ENCODE assay signal across 33 cellular contexts in genomic region chr14:102932484-102933248, GRCh38. TPM values are rescaled to one million over a fixed set of nuclear protein-coding genes. Genes with fewer than 3 reads are reported as not detected.
DNase-seq lines count a peak whose midpoint lies in the region; ATAC-seq, FAIRE-seq and TF ChIP-seq lines count a peak whose summit lies in the region.
"Had no signal": no experiment of that assay in that cellular context is flagged by ENCODE, and none has a peak within 500 bp of the region (broad histone marks: within the 10 kb centered on the region; RNA-seq: fewer than 3 reads in every experiment).

No MANE protein-coding gene starts in this region.

- no peaks in the 10 kb centered on the region for H4K20me1 ChIP-seq in OCI-LY1 (ENCODE audit: insufficient read depth, low read length)
- H4K20me1 ChIP-seq in HepG2 (ENCODE audit: insufficient read depth, low read length) = no peaks in the 10 kb centered on the region
- peaks cover 25% of the 10 kb centered on the region for H4K20me1 ChIP-seq in osteoblast (ENCODE audit: insufficient read depth, low read length)

- H3K27me3 Mint-ChIP-seq in Caco-2 (ENCODE audit: insufficient read depth, unreplicated experiment) = no peaks in the 10 kb centered on the region

- TF ChIP-seq CTCF in Caco-2 (IDR thresholded peaks at IDR 0.05; ENCODE audit: insufficient read depth in 1 of 2, low read depth in 1 of 2, low read length in 1 of 2, severe bottlenecking in 1 of 2, unreplicated experiment in 1 of 2) (no peak), OCI-LY1 (IDR thresholded peaks at IDR 0.05; ENCODE audit: low read length) (no peak), HepG2 (CRISPR knock-in tag; IDR thresholded peaks at IDR 0.05) (no peak), osteoblast (IDR thresholded peaks at IDR 0.05; ENCODE audit: extremely low read depth, low read depth, low read length) (no peak), omental fat pad (IDR thresholded peaks at IDR 0.05) (no peak)

- intact Hi-C loops in Caco-2 (cut with micrococcal nuclease; ENCODE audit: unreplicated experiment) = no loop called here
- intact Hi-C loops in HepG2 (cut with micrococcal nuclease; ENCODE audit: unreplicated experiment) = no loop called here

- no peaks in the 10 kb centered on the region for H3F3A ChIP-seq in OCI-LY1 (ENCODE audit: insufficient read depth, low read length)

- in situ Hi-C loops in HepG2 (cut with HindIII; ENCODE audit: extremely low pct_ligation_motif_present, low pct_unique_long_range_greater_than_20kb) = no loop called here

- no peaks in the 10 kb centered on the region for H3K36me3 ChIP-seq in Caco-2 (ENCODE audit: control insufficient read depth, insufficient read depth, low read length)
- no peaks in the 10 kb centered on the region for H3K36me3 ChIP-seq in OCI-LY1 (ENCODE audit: insufficient read depth, low read length)
- H3K36me3 ChIP-seq in HepG2 (replicated peaks in 1 of 2; ENCODE audit: control insufficient read depth in 1 of 2, insufficient read depth in 2 of 2, low read length in 2 of 2) = peaks cover 0 to 3% of the 10 kb centered on the region in 2 experiments; a peak in 2 of 5 replicates
- H3K36me3 ChIP-seq in osteoblast (ENCODE audit: insufficient read depth, low read length) = peaks cover 11% of the 10 kb centered on the region

- H3K27ac ChIP-seq in OCI-LY1 (ENCODE audit: low read depth, low read length, poor library complexity, severe bottlenecking) (peak overlapping the region; percentile 99), HepG2 (ENCODE audit: extremely low read length, insufficient read depth, low read length) (no peak overlapping the region), osteoblast (ENCODE audit: low read depth, low read length) (no peak overlapping the region)
- H3K27ac ChIP-seq: BLaER1, PC-9 had no signal

- H2AFZ ChIP-seq in OCI-LY1 (ENCODE audit: low read length) (no peak overlapping the region), HepG2 (ENCODE audit: low read length) (no peak overlapping the region), osteoblast (ENCODE audit: low read length) (no peak overlapping the region)
- H2AFZ ChIP-seq: PC-9 had no signal

- 94% methylated on average over 16 of the region's 26 CpGs for WGBS in HepG2 (ENCODE audit: low lambda C conversion rate)

- CTCF ChIA-PET in Caco-2 (lab: Charles Lee) = no interaction called here
- CTCF ChIA-PET in HepG2 (lab: Yijun Ruan, JAX; ENCODE audit: low intra/inter-chr PET ratio, low total read pairs) = no interaction called here
- CTCF ChIA-PET in HEK293T (lab: Yijun Ruan, JAX) = no interaction called here

- H3K36me3 Mint-ChIP-seq in Caco-2 (ENCODE audit: insufficient read depth, unreplicated experiment) = peaks cover 64% of the 10 kb centered on the region
- H3K36me3 Mint-ChIP-seq: CD4-positive, alpha-beta memory T cell had no signal

- H3K4me2 ChIP-seq in OCI-LY1 (ENCODE audit: low read length) (peak overlapping the region; percentile 49; the same call in 1 of the 2 replicates), HepG2 (ENCODE audit: low read depth, low read length) (no peak overlapping the region), osteoblast (ENCODE audit: insufficient read depth, low read length) (no peak overlapping the region)
- H3K4me2 ChIP-seq: PC-9, SK-N-SH had no signal

- H3K27ac Mint-ChIP-seq in Caco-2 (ENCODE audit: unreplicated experiment) = peak overlapping the region; percentile 76
- H3K27ac Mint-ChIP-seq: CD4-positive, alpha-beta memory T cell had no signal

- no peaks in the 10 kb centered on the region for H3K79me2 ChIP-seq in OCI-LY1 (ENCODE audit: insufficient read depth, low read length)
- no peaks in the 10 kb centered on the region for H3K79me2 ChIP-seq in HepG2 (ENCODE audit: insufficient read depth, low read length)
- H3K79me2 ChIP-seq in osteoblast (ENCODE audit: insufficient read depth, low read length) = no peaks in the 10 kb centered on the region

- TF ChIP-seq EP300 in HepG2 (IDR thresholded peaks at IDR 0.05; ENCODE audit: low read depth in 2 of 2, low read length in 2 of 2) (no peak), HepG2 (CRISPR knock-in tag; IDR thresholded peaks at IDR 0.05; ENCODE audit: borderline replicate concordance) (no peak)

- H3K4me3 ChIP-seq in Caco-2 (ENCODE audit: low read depth, low read length) = no peak overlapping the region
- no peak overlapping the region for H3K4me3 ChIP-seq in OCI-LY1 (ENCODE audit: low read depth, low read length, poor library complexity, severe bottlenecking)
- no peak overlapping the region for H3K4me3 ChIP-seq in HepG2 (replicated peaks in 1 of 3; ENCODE audit: insufficient read depth in 1 of 3, low read depth in 2 of 3, low read length in 3 of 3)
- no peak overlapping the region for H3K4me3 ChIP-seq in osteoblast (ENCODE audit: insufficient read depth, low read length)
- H3K4me3 ChIP-seq: BLaER1, K562, PC-9 had no signal

- ATAC-seq in HepG2 (0 out of 3 replicates have a peak, but pooled peaks have one; percentile 3), omental fat pad (ENCODE audit: low FRiP score) (no peak)
- ATAC-seq: K562 had no signal

- H3K9ac ChIP-seq in OCI-LY1 (ENCODE audit: low read length) (peak overlapping the region; percentile 58; the same call in 1 of the 2 replicates), HepG2 (ENCODE audit: insufficient read depth, low read depth, low read length) (no peak overlapping the region)
- H3K9ac ChIP-seq: BLaER1, SK-N-SH had no signal

- BruUV-seq in Caco-2 (replicated peaks; lab: Mats Ljungman, UMichigan) = no TSS peak
- BruUV-seq in HepG2 (replicated peaks; lab: Mats Ljungman, UMichigan) = no TSS peak

- H3K9me3 ChIP-seq in Caco-2 (no peaks in the 10 kb centered on the region), OCI-LY1 (ENCODE audit: low read length) (no peaks in the 10 kb centered on the region), HepG2 (ENCODE audit: low read length) (no peaks in the 10 kb centered on the region), osteoblast (ENCODE audit: low read depth, low read length) (no peaks in the 10 kb centered on the region)
- H3K9me3 ChIP-seq: BLaER1, SK-N-SH had no signal

- no peaks in the 10 kb centered on the region for H3K9me2 ChIP-seq in OCI-LY1 (ENCODE audit: low read depth, low read length)
- H3K9me2 ChIP-seq: SK-N-SH had no signal

- H3K27me3 ChIP-seq in Caco-2 (replicated peaks; ENCODE audit: control insufficient read depth, insufficient read depth, low read length) (no peaks in the 10 kb centered on the region), OCI-LY1 (ENCODE audit: insufficient read depth, low read length) (no peaks in the 10 kb centered on the region), HepG2 (ENCODE audit: control insufficient read depth in 1 of 2, insufficient read depth in 2 of 2, low read length in 2 of 2) (no peaks in the 10 kb centered on the region), osteoblast (ENCODE audit: insufficient read depth, low read length) (peaks cover 35% of the 10 kb centered on the region)

- no peak for TF ChIP-seq POLR2A in HepG2 (IDR thresholded peaks at IDR 0.05; ENCODE audit: insufficient read depth in 1 of 2, low read depth in 2 of 2, low read length in 2 of 2)

- TF ChIP-seq RAD21 in HepG2 (CRISPR knock-in tag; IDR thresholded peaks at IDR 0.05) = no peak

- H3K9me3 Mint-ChIP-seq in Caco-2 (ENCODE audit: unreplicated experiment) = no peaks in the 10 kb centered on the region
- H3K9me3 Mint-ChIP-seq: CD4-positive, alpha-beta memory T cell had no signal

- H3K4me1 Mint-ChIP-seq in Caco-2 (ENCODE audit: low read depth, unreplicated experiment) = no peaks in the 10 kb centered on the region

- no peak for FAIRE-seq in HepG2 (lab: Jason Lieb, UNC)
- FAIRE-seq: A204.1, GM12891, H1, K562 had no signal

- DNase-seq in Caco-2 = no peak
- DNase-seq in HepG2 (ENCODE audit: low spot score) = no peak
- DNase-seq in osteoblast (ENCODE audit: insufficient read length, low spot score, missing footprints) = peak; percentile 79
- DNase-seq in CD1c-positive myeloid dendritic cell (ENCODE audit: extremely low spot score) = no peak
- no peak for DNase-seq in omental fat pad (ENCODE audit: low spot score)
- DNase-seq in HEK293T (ENCODE audit: extremely low spot score) = no peak
- DNase-seq: CD4-positive, alpha-beta memory T cell; COR-L47; DMS 273 treated with DMSO at 0.1 percent for 48 hours; DMS79; GF-D8; HCEC 1CT; Kasumi-1; MV-4-11; NCI-H1105; NCI-H1436 treated with DMSO at 0.1 percent for 48 hours; NCI-H1930; NCI-H446; NCI-H524 treated with DMSO at 0.1 percent for 48 hours; NCI-H774; PC-9; SIG-M5; SK-N-SH; SW 1271 had no signal

- H3K4me1 ChIP-seq in Caco-2 (0 out of 2 replicates have a peak, but pooled peaks cover 5% of the 10 kb centered on the region), OCI-LY1 (ENCODE audit: insufficient read depth, low read length, severe bottlenecking) (peaks cover 86% of the 10 kb centered on the region), HepG2 (ENCODE audit: insufficient read depth, low read length) (peaks cover 9% of the 10 kb centered on the region; the same call in 1 of the 2 replicates), osteoblast (ENCODE audit: insufficient read depth, low read length) (peaks cover 6% of the 10 kb centered on the region)

- POLR2A ChIA-PET in Caco-2 (lab: Charles Lee) = no interaction called here
- POLR2A ChIA-PET in HepG2 (lab: Yijun Ruan, JAX) = no interaction called here
- POLR2A ChIA-PET in HEK293T (lab: Yijun Ruan, JAX) = no interaction called here

- H3K4me3 Mint-ChIP-seq in Caco-2 (ENCODE audit: unreplicated experiment) = no peak overlapping the region
- H3K4me3 Mint-ChIP-seq: CD4-positive, alpha-beta memory T cell had no signal

RNA-seq across cellular contexts. Expression of gene AMN, which starts 10.2 kb away (rescaled TPM):
- total RNA-seq in Caco-2 (2022) (70.7 TPM in 2 replicates), HepG2 (2016; rRNA removed; fragmentation: Illumina TruSeq; extraction: Trizol) (8.2 and 33.1 TPM in 2 replicates), osteoblast (under 0.01 and 0.29 TPM in 2 replicates), omental fat pad (1 to 10 TPM in 2 of 4 donors, under 1 TPM in 2; 0.72 to 2.7 (median 1.7) TPM)
- total RNA-seq in HepG2 (2016; cell fraction: cytosol; rRNA removed; fragmentation: Illumina TruSeq; extraction: Trizol; ENCODE audit: low read depth) = 5.2 and 6.0 TPM in 2 replicates
- total RNA-seq in HepG2 (2016; cell fraction: insoluble cytoplasmic fraction; rRNA removed; fragmentation: Illumina TruSeq; extraction: Trizol) = 9.3 and 30.8 TPM in 2 replicates
- 7.8 and 9.0 TPM in 2 replicates for total RNA-seq in HepG2 (2016; cell fraction: membrane; rRNA removed; fragmentation: Illumina TruSeq; extraction: Trizol)
- 29.3 and 33.8 TPM in 2 replicates for total RNA-seq in HepG2 (2016; cell fraction: nucleus; rRNA removed; fragmentation: Illumina TruSeq; extraction: Trizol)
- polyA plus RNA-seq in HepG2 (2011; rRNA removed) = 9.8 and 18.9 TPM in 2 replicates
- 13.3 and 22.3 TPM in 2 replicates for polyA plus RNA-seq in HepG2 (2011; cell fraction: cytosol; rRNA removed)
- polyA plus RNA-seq in HepG2 (2011; cell fraction: nucleus; rRNA removed) = 158 and 165 TPM in 2 replicates
- 15.1 and 18.5 TPM in 2 replicates for polyA plus RNA-seq in HepG2 (2012)
- polyA plus RNA-seq in HepG2 (2016; cell fraction: cytosol; fragmentation: Illumina TruSeq; extraction: Trizol; ENCODE audit: low read depth) = 3.8 and 4.1 TPM in 2 replicates
- 9.2 and 10.3 TPM in 2 replicates for polyA plus RNA-seq in HepG2 (2016; cell fraction: insoluble cytoplasmic fraction; fragmentation: Illumina TruSeq; extraction: Trizol; ENCODE audit: low read depth)
- polyA plus RNA-seq in HepG2 (2016; cell fraction: membrane; fragmentation: Illumina TruSeq; extraction: Trizol; ENCODE audit: low read depth) = 5.6 and 6.3 TPM in 2 replicates
- 62.6 and 64.7 TPM in 2 replicates for polyA plus RNA-seq in HepG2 (2016; cell fraction: nucleus; fragmentation: Illumina TruSeq; extraction: Trizol; ENCODE audit: insufficient read depth, low read depth)
- polyA minus RNA-seq in HepG2 (2011; rRNA and poly(A)+ RNA removed; ENCODE audit: low replicate concordance) = 0.14 and 21.4 TPM in 2 replicates
- 12.3 and 17.0 TPM in 2 replicates for polyA minus RNA-seq in HepG2 (2011; cell fraction: cytosol; rRNA and poly(A)+ RNA removed)
- polyA minus RNA-seq in HepG2 (2011; cell fraction: nucleus; rRNA and poly(A)+ RNA removed) = 14.8 and 15.0 TPM in 2 replicates
- total RNA-seq: HT1080, M059J, RPMI7951 had no signal
- polyA plus RNA-seq: K562 had no signal
